Comparison of ENCODE assay signal across 24 cellular contexts in the genomic region with DNA sequence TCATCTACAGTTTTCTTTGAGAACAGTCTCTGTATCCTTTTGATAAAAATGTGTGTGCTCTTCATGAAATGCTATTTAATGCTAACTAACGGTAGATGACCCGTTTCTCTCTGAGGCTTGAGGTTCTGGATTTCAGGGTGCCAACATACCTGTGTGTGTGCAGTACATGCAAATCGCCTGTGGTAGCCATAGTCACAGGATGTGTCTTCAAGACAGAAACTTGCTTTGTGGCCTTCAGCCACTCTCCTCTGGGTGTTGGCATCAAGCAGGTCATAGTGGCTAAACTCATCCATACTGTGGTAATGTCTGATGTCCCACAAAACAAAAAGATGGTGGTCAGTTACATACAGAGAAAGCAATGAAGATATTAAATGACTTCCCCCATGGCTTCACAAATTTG. TPM values are rescaled to one million over a fixed set of nuclear protein-coding genes. Genes with fewer than 3 reads are reported as not detected.
DNase-seq lines count a peak whose midpoint lies in the region; ATAC-seq and TF ChIP-seq lines count a peak whose summit lies in the region.
"Had no signal": no experiment of that assay in that cellular context is flagged by ENCODE, and none has a peak within 500 bp of the region (broad histone marks: within the 10 kb centered on the region; RNA-seq: fewer than 3 reads in every experiment).

No MANE protein-coding gene starts in this region.

- H3K4me3 ChIP-seq in SK-N-SH (ENCODE audit: low read depth in 2 of 2, low read length in 1 of 2) (no peak overlapping the region; a peak in 1 of 4 replicates), choroid plexus epithelial cell (ENCODE audit: low read depth, low read length) (peak overlapping the region; percentile 13)
- H3K4me3 ChIP-seq: coronary artery, lung, psoas muscle, skin epidermis, thyroid gland had no signal

- H2AFZ ChIP-seq in SK-N-SH (ENCODE audit: low read depth), result no peak overlapping the region

- H3F3A ChIP-seq in SK-N-SH (replicated peaks; ENCODE audit: insufficient read depth), result peaks cover 12% of the 10 kb centered on the region

- peaks cover 70% of the 10 kb centered on the region for H3K79me2 ChIP-seq in SK-N-SH (ENCODE audit: insufficient read depth)

- no peaks in the 10 kb centered on the region for H3K9me3 Mint-ChIP-seq in activated CD8-positive, alpha-beta memory T cell treated with anti-CD3 and anti-CD28 coated beads, Interleukin-2, amount 10 ng/mL, durations not matched to agents 7 days and 5 days (ENCODE audit: low read depth)
- H3K9me3 Mint-ChIP-seq: activated CD4-positive, alpha-beta memory T cell treated with anti-CD3 and anti-CD28 coated beads for 36 hours; stimulated activated naive B cell treated with anti-CD40 and anti-IgM and Interleukin-4, amounts not matched to agents 10 μg/mL and 1 μg/mL and 100 μg/mL, for 72 hours had no signal

- TF ChIP-seq RAD21 in SK-N-SH (IDR thresholded peaks at IDR 0.05; ENCODE audit: low read length), result no peak

- no peaks in the 10 kb centered on the region for H3K36me3 Mint-ChIP-seq in activated CD8-positive, alpha-beta memory T cell treated with anti-CD3 and anti-CD28 coated beads, Interleukin-2, amount 10 ng/mL, durations not matched to agents 7 days and 5 days
- H3K36me3 Mint-ChIP-seq: activated CD4-positive, alpha-beta memory T cell treated with anti-CD3 and anti-CD28 coated beads for 36 hours had no signal

- H3K4me2 ChIP-seq in SK-N-SH, result peak overlapping the region; percentile 88; the same call in 1 of the 2 replicates

- peaks cover 16% of the 10 kb centered on the region for H3K4me1 Mint-ChIP-seq in activated CD8-positive, alpha-beta memory T cell treated with anti-CD3 and anti-CD28 coated beads, Interleukin-2, amount 10 ng/mL, durations not matched to agents 7 days and 5 days

- WGBS in SK-N-SH (ENCODE audit: low lambda C conversion rate), result 96% methylated on average over 3 of the region's 3 CpGs

- H3K27me3 Mint-ChIP-seq in activated CD8-positive, alpha-beta memory T cell treated with anti-CD3 and anti-CD28 coated beads, Interleukin-2, amount 10 ng/mL, durations not matched to agents 7 days and 5 days, result peaks cover 45% of the 10 kb centered on the region

- no peak overlapping the region for H3K27ac Mint-ChIP-seq in activated CD8-positive, alpha-beta memory T cell treated with anti-CD3 and anti-CD28 coated beads, Interleukin-2, amount 10 ng/mL, durations not matched to agents 7 days and 5 days
- H3K27ac Mint-ChIP-seq: activated CD4-positive, alpha-beta memory T cell treated with anti-CD3 and anti-CD28 coated beads for 36 hours; stimulated activated naive B cell treated with anti-CD40 and anti-IgM and Interleukin-4, amounts not matched to agents 10 μg/mL and 1 μg/mL and 100 μg/mL, for 72 hours had no signal

- peak overlapping the region; percentile 6; the same call in 1 of the 2 replicates for H3K9ac ChIP-seq in SK-N-SH

- no peaks in the 10 kb centered on the region for H3K9me3 ChIP-seq in SK-N-SH
- H3K9me3 ChIP-seq: BE2C, psoas muscle, thyroid gland had no signal

- H3K4me3 Mint-ChIP-seq in activated CD8-positive, alpha-beta memory T cell treated with anti-CD3 and anti-CD28 coated beads, Interleukin-2, amount 10 ng/mL, durations not matched to agents 7 days and 5 days, result no peak overlapping the region
- H3K4me3 Mint-ChIP-seq: activated CD4-positive, alpha-beta memory T cell treated with anti-CD3 and anti-CD28 coated beads for 36 hours; stimulated activated naive B cell treated with anti-CD40 and anti-IgM and Interleukin-4, amounts not matched to agents 10 μg/mL and 1 μg/mL and 100 μg/mL, for 72 hours had no signal

- no peak overlapping the region for H3K27ac ChIP-seq in SK-N-SH (ENCODE audit: low read depth in 2 of 2, low read length in 1 of 2)
- H3K27ac ChIP-seq: 22Rv1, coronary artery, psoas muscle, skin epidermis, thyroid gland had no signal

- no peaks in the 10 kb centered on the region for H3K27me3 ChIP-seq in SK-N-SH (ENCODE audit: insufficient read depth)
- H3K27me3 ChIP-seq: thyroid gland had no signal

- TF ChIP-seq CTCF in SK-N-SH (IDR thresholded peaks at IDR 0.05) (no peak), choroid plexus epithelial cell (conservative IDR thresholded peaks at IDR 0.05; ENCODE audit: low read depth, low read length) (no peak)

- H3K36me3 ChIP-seq in SK-N-SH (replicated peaks in 1 of 2; ENCODE audit: control insufficient read depth in 1 of 2, insufficient read depth in 2 of 2, low read length in 1 of 2), result peaks cover 17 to 52% of the 10 kb centered on the region in 2 experiments
- H3K36me3 ChIP-seq: BE2C had no signal

- DNase-seq in SK-N-SH, result no peak
- no peak for DNase-seq in choroid plexus epithelial cell (ENCODE audit: low read depth)
- DNase-seq in Right ventricle myocardium superior, result no peak
- DNase-seq in anterior cingulate cortex (lab: John Stamatoyannopoulos, UW), result no peak
- DNase-seq in activated CD8-positive, alpha-beta memory T cell treated with anti-CD3 and anti-CD28 coated beads, Interleukin-2, amount 10 ng/mL, durations not matched to agents 7 days and 5 days, result no peak
- DNase-seq in NCI-H226, result no peak
- DNase-seq: activated CD4-positive, alpha-beta memory T cell treated with anti-CD3 and anti-CD28 coated beads for 36 hours; activated CD4-positive, CD25-positive, alpha-beta regulatory T cell; activated effector memory CD4-positive, alpha-beta T cell treated with anti-CD3 and anti-CD28 coated beads, Interleukin-2, amount 50 U/mL, for 16 hours; BE2C; COR-L47; DMS79 treated with DMSO at 0.1 percent for 48 hours; KBM-7; NCI-H526 treated with DMSO at 0.1 percent for 48 hours; psoas muscle; stimulated activated naive B cell treated with anti-CD40 and anti-IgM and Interleukin-4, amounts not matched to agents 10 μg/mL and 1 μg/mL and 100 μg/mL, for 72 hours; T1000; thyroid gland had no signal

- ATAC-seq in SK-N-SH treated with all-trans-retinoic acid at 6 μM for 48 hours (no peak), HG03060 (IDR thresholded peaks at IDR 0.05; ENCODE audit: low read depth, unreplicated experiment) (peak; percentile 33), Right ventricle myocardium superior (ENCODE audit: poor library complexity) (no peak)
- no peak for ATAC-seq in activated CD8-positive, alpha-beta memory T cell treated with anti-CD3 and anti-CD28 coated beads, Interleukin-2, amount 10 ng/mL, durations not matched to agents 7 days and 5 days
- ATAC-seq: psoas muscle; stimulated activated naive B cell treated with anti-CD40 and anti-IgM and Interleukin-4, amounts not matched to agents 10 μg/mL and 1 μg/mL and 100 μg/mL, for 72 hours had no signal

- H3K9me2 ChIP-seq in SK-N-SH, result no peaks in the 10 kb centered on the region

- H3K4me1 ChIP-seq in SK-N-SH (ENCODE audit: control insufficient read depth in 1 of 2, insufficient read depth in 2 of 2, low read depth in 1 of 2, low read length in 1 of 2), result peaks cover 14 to 15% of the 10 kb centered on the region in 2 experiments; a peak in 3 of 4 replicates
- H3K4me1 ChIP-seq: BE2C had no signal

- intact Hi-C loops in Right ventricle myocardium superior (cut with DNase I), result no loop called here

- H4K20me1 ChIP-seq in SK-N-SH (ENCODE audit: insufficient read depth), result no peaks in the 10 kb centered on the region

- POLR2A ChIA-PET in SK-N-SH (lab: Yijun Ruan, JAX), result no interaction called here

- CTCF ChIA-PET in SK-N-SH (lab: Yijun Ruan, JAX), result no interaction called here
- CTCF ChIA-PET in activated CD8-positive, alpha-beta memory T cell treated with anti-CD3 and anti-CD28 coated beads, Interleukin-2, amount 10 ng/mL, durations not matched to agents 7 days and 5 days (lab: Charles Lee), result no interaction called here

- TF ChIP-seq EP300 in SK-N-SH (IDR thresholded peaks at IDR 0.05; ENCODE audit: borderline replicate concordance in 1 of 2, low read depth in 1 of 2, low read length in 1 of 2), result no peak

TF ChIP-seq in SK-N-SH, 30 proteins besides CTCF, POLR2A, EP300 and RAD21 (continues in another document):
- TF ChIP-seq EZH2phosphoT487 (IDR thresholded peaks at IDR 0.05; ENCODE audit: borderline replicate concordance, low read depth) (no peak), SMC3 (IDR thresholded peaks at IDR 0.05; ENCODE audit: low read depth, low read length) (no peak), SIN3A (IDR thresholded peaks at IDR 0.05; ENCODE audit: borderline replicate concordance, low read depth, low read length) (no peak), YY1 (IDR thresholded peaks at IDR 0.05; ENCODE audit: low read depth) (no peak), RFX5 (IDR thresholded peaks at IDR 0.05; ENCODE audit: low read length) (no peak)

TF ChIP-seq in SK-N-SH treated with all-trans-retinoic acid at 6 μM for 48 hours, 23 proteins besides CTCF, POLR2A, EP300 and RAD21 (continues in another document):
- TF ChIP-seq TOX (CRISPR knock-in tag; IDR thresholded peaks at IDR 0.05; ENCODE audit: borderline replicate concordance) (no peak), TCF4 (CRISPR knock-in tag; IDR thresholded peaks at IDR 0.05; ENCODE audit: borderline replicate concordance) (no peak)
- TF ChIP-seq, protein P1, sequence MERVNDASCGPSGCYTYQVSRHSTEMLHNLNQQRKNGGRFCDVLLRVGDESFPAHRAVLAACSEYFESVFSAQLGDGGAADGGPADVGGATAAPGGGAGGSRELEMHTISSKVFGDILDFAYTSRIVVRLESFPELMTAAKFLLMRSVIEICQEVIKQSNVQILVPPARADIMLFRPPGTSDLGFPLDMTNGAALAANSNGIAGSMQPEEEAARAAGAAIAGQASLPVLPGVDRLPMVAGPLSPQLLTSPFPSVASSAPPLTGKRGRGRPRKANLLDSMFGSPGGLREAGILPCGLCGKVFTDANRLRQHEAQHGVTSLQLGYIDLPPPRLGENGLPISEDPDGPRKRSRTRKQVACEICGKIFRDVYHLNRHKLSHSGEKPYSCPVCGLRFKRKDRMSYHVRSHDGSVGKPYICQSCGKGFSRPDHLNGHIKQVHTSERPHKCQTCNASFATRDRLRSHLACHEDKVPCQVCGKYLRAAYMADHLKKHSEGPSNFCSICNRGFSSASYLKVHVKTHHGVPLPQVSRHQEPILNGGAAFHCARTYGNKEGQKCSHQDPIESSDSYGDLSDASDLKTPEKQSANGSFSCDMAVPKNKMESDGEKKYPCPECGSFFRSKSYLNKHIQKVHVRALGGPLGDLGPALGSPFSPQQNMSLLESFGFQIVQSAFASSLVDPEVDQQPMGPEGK (CRISPR knock-in tag; IDR thresholded peaks at IDR 0.05; ENCODE audit: borderline replicate concordance), result no peak

RNA-seq across cellular contexts. Expression of gene LOX, which starts 4.2 kb away (rescaled TPM):
- polyA plus RNA-seq in SK-N-SH (2012; rRNA removed), result 36.3 and 50.4 TPM in 2 replicates
- 30.8 and 41.6 TPM in 2 replicates for polyA plus RNA-seq in SK-N-SH (2012; cell fraction: cytosol; rRNA removed)
- polyA plus RNA-seq in SK-N-SH (2012; cell fraction: nucleus; rRNA removed), result 105 and 108 TPM in 2 replicates
- total RNA-seq in Right ventricle myocardium superior, result 3.1 TPM
- not detected for total RNA-seq in activated CD8-positive, alpha-beta memory T cell treated with anti-CD3 and anti-CD28 coated beads, Interleukin-2, amount 10 ng/mL, durations not matched to agents 7 days and 5 days
- total RNA-seq: activated CD4-positive, alpha-beta memory T cell treated with anti-CD3 and anti-CD28 coated beads for 36 hours had no signal

RNA-seq across cellular contexts. Expression of gene ZNF474, which starts 55.5 kb away (rescaled TPM):
- 0.08 and 0.21 TPM in 2 replicates for polyA plus RNA-seq in SK-N-SH (2012; rRNA removed)
- 0.10 and 0.13 TPM in 2 replicates for polyA plus RNA-seq in SK-N-SH (2012; cell fraction: cytosol; rRNA removed)
- polyA plus RNA-seq in SK-N-SH (2012; cell fraction: nucleus; rRNA removed), result 0.31 and 0.58 TPM in 2 replicates
- not detected for total RNA-seq in Right ventricle myocardium superior
- under 1 TPM in 1 of 2 experiments, not detected in 1; 0.35 TPM for total RNA-seq in activated CD8-positive, alpha-beta memory T cell treated with anti-CD3 and anti-CD28 coated beads, Interleukin-2, amount 10 ng/mL, durations not matched to agents 7 days and 5 days
- total RNA-seq: activated CD4-positive, alpha-beta memory T cell treated with anti-CD3 and anti-CD28 coated beads for 36 hours had no signal
